Comparison of ENCODE assay signal across 28 cellular contexts in genomic region chr10:131425752-131426529, GRCh38.
"Had no signal": no experiment of that assay in that cellular context is flagged by ENCODE, and none has a peak within 500 bp of the region (broad histone marks: within the 10 kb centered on the region; RNA-seq: fewer than 3 reads in every experiment).

No MANE protein-coding gene starts in this region.

- H3K4me3 ChIP-seq: esophagus squamous epithelium, heart right ventricle, pancreas, prostate gland, smooth muscle cell, suprapubic skin, tibial nerve had no signal

- FAIRE-seq: bronchial epithelial cell, colon, endometrium, pancreas had no signal

- H3K27ac ChIP-seq: epithelial cell of prostate, esophagus squamous epithelium, heart right ventricle, pancreas, prostate gland, suprapubic skin, tibial nerve had no signal

- DNase-seq: activated CD4-positive, alpha-beta T cell treated with anti-CD3 and anti-CD28 coated beads for 1 hour; activated CD4-positive, alpha-beta T cell treated with anti-CD3 and anti-CD28 coated beads, Interleukin-2, amount 10 ng/mL, durations not matched to agents 7 days and 5 days; activated CD8-positive, alpha-beta T cell treated with anti-CD3 and anti-CD28 coated beads for 36 hours; activated naive CD8-positive, alpha-beta T cell treated with anti-CD3 and anti-CD28 coated beads, Interleukin-2, amount 50 U/mL, for 24 hours; activated T-cell treated with anti-CD3 and anti-CD28 coated beads, Interleukin-2, amount 50 U/mL, for 4 hours; dermis blood vessel endothelial cell; effector CD4-positive, alpha-beta T cell; esophagus squamous epithelium; foreskin melanocyte; heart right ventricle; left ventricle myocardium superior; mammary epithelial cell; naive B cell; nephron progenitor cell; retina; stimulated activated CD4-positive, alpha-beta T cell treated with anti-CD3 and anti-CD28 coated beads, Interleukin-15, amount 100 ng/mL, for 24 hours; stimulated activated naive CD4-positive, alpha-beta T cell; T-helper 2 cell had no signal

- H3K4me1 ChIP-seq: esophagus squamous epithelium, heart right ventricle, pancreas, prostate gland, suprapubic skin had no signal

- H3K36me3 ChIP-seq: esophagus squamous epithelium, heart right ventricle, pancreas, prostate gland, suprapubic skin, tibial nerve had no signal

- H3K9me3 ChIP-seq: esophagus squamous epithelium, heart right ventricle, pancreas, prostate gland, suprapubic skin, tibial nerve had no signal

- H3K27me3 ChIP-seq: pancreas, tibial nerve had no signal

- H3K4me2 ChIP-seq: smooth muscle cell had no signal

- ATAC-seq: activated CD8-positive, alpha-beta T cell treated with anti-CD3 and anti-CD28 coated beads for 36 hours; activated naive CD8-positive, alpha-beta T cell treated with anti-CD3 and anti-CD28 coated beads, Interleukin-2, amount 50 U/mL, for 24 hours; activated T-cell treated with anti-CD3 and anti-CD28 coated beads, Interleukin-2, amount 50 U/mL, for 4 hours; heart right ventricle; left ventricle myocardium superior; WTC11 had no signal
